Comparison of ENCODE assay signal across 25 cellular contexts in genomic region chr3:66280304-66280703, GRCh38. TPM values are rescaled to one million over a fixed set of nuclear protein-coding genes. Genes with fewer than 3 reads are reported as not detected.
DNase-seq lines count a peak whose midpoint lies in the region; ATAC-seq and TF ChIP-seq lines count a peak whose summit lies in the region.
"Had no signal": no experiment of that assay in that cellular context is flagged by ENCODE, and none has a peak within 500 bp of the region (broad histone marks: within the 10 kb centered on the region; RNA-seq: fewer than 3 reads in every experiment).

No MANE protein-coding gene starts in this region.

- peak overlapping the region; percentile 65 for H3K9ac ChIP-seq in Loucy (ENCODE audit: low read depth, low read length, poor library complexity, severe bottlenecking)
- H3K9ac ChIP-seq: BLaER1 treated with 17β-estradiol and CSF1 and Interleukin-3, amounts not matched to agents 10 nM and 100 nM; KMS-11; neural progenitor cell had no signal

- H3K27me3 ChIP-seq in Loucy (ENCODE audit: insufficient read depth, low read length, poor library complexity, severe bottlenecking): no peaks in the 10 kb centered on the region
- H3K27me3 ChIP-seq: heart right ventricle, neural progenitor cell had no signal

- no peaks in the 10 kb centered on the region for H3K27me3 Mint-ChIP-seq in activated naive CD4-positive, alpha-beta T cell treated with anti-CD3 and anti-CD28 coated beads for 36 hours (ENCODE audit: low read depth)
- no peaks in the 10 kb centered on the region for H3K27me3 Mint-ChIP-seq in activated naive CD4-positive, alpha-beta T cell treated with anti-CD3 and anti-CD28 coated beads, Interleukin-2, amount 10 ng/mL, durations not matched to agents 7 days and 5 days
- H3K27me3 Mint-ChIP-seq in central memory CD8-positive, alpha-beta T cell: no peaks in the 10 kb centered on the region
- no peaks in the 10 kb centered on the region for H3K27me3 Mint-ChIP-seq in osteocyte (ENCODE audit: unreplicated experiment)
- H3K27me3 Mint-ChIP-seq: progenitor cell of endocrine pancreas had no signal

- peaks cover 46% of the 10 kb centered on the region for H3K4me1 ChIP-seq in Loucy (ENCODE audit: insufficient read depth, low read length, poor library complexity, severe bottlenecking)

- H3K36me3 ChIP-seq in Loucy (ENCODE audit: insufficient read depth, low read length): no peaks in the 10 kb centered on the region
- H3K36me3 ChIP-seq: heart right ventricle, neural progenitor cell had no signal

- H3K4me2 ChIP-seq in Loucy (ENCODE audit: low read depth, low read length, poor library complexity, severe bottlenecking): peak overlapping the region; percentile 72
- H3K4me2 ChIP-seq: BLaER1 treated with 17β-estradiol and CSF1 and Interleukin-3, amounts not matched to agents 10 nM and 100 nM; neural progenitor cell; PC-9 had no signal

- no peaks in the 10 kb centered on the region for H3K9me3 Mint-ChIP-seq in activated naive CD4-positive, alpha-beta T cell treated with anti-CD3 and anti-CD28 coated beads for 36 hours
- H3K9me3 Mint-ChIP-seq in activated naive CD4-positive, alpha-beta T cell treated with anti-CD3 and anti-CD28 coated beads, Interleukin-2, amount 10 ng/mL, durations not matched to agents 7 days and 5 days: no peaks in the 10 kb centered on the region
- no peaks in the 10 kb centered on the region for H3K9me3 Mint-ChIP-seq in central memory CD8-positive, alpha-beta T cell
- no peaks in the 10 kb centered on the region for H3K9me3 Mint-ChIP-seq in osteocyte (ENCODE audit: unreplicated experiment)
- H3K9me3 Mint-ChIP-seq: neural progenitor cell had no signal

- intact Hi-C loops in activated naive CD4-positive, alpha-beta T cell treated with anti-CD3 and anti-CD28 coated beads for 36 hours (cut with micrococcal nuclease): no loop called here

- TF ChIP-seq CTCF in Loucy (conservative IDR thresholded peaks at IDR 0.05; ENCODE audit: low read length) (no peak), osteocyte (IDR thresholded peaks at IDR 0.05) (no peak)

- H3K4me3 Mint-ChIP-seq in activated naive CD4-positive, alpha-beta T cell treated with anti-CD3 and anti-CD28 coated beads for 36 hours: no peak overlapping the region
- H3K4me3 Mint-ChIP-seq in activated naive CD4-positive, alpha-beta T cell treated with anti-CD3 and anti-CD28 coated beads, Interleukin-2, amount 10 ng/mL, durations not matched to agents 7 days and 5 days: no peak overlapping the region
- H3K4me3 Mint-ChIP-seq in central memory CD8-positive, alpha-beta T cell: peak overlapping the region; percentile 19
- no peak overlapping the region for H3K4me3 Mint-ChIP-seq in osteocyte (ENCODE audit: unreplicated experiment)
- H3K4me3 Mint-ChIP-seq: neural progenitor cell had no signal

- no peaks in the 10 kb centered on the region for H3K9me2 ChIP-seq in Loucy (replicated peaks; ENCODE audit: low read depth, low read length)

- peak overlapping the region; percentile 58 for H3K4me3 ChIP-seq in Loucy (ENCODE audit: low read length, poor library complexity, severe bottlenecking)
- H3K4me3 ChIP-seq: BLaER1 treated with 17β-estradiol and CSF1 and Interleukin-3, amounts not matched to agents 10 nM and 100 nM; heart right ventricle; neural progenitor cell; PC-9 had no signal

- peaks cover 3% of the 10 kb centered on the region for H3K36me3 Mint-ChIP-seq in activated naive CD4-positive, alpha-beta T cell treated with anti-CD3 and anti-CD28 coated beads for 36 hours (ENCODE audit: low read depth)
- no peaks in the 10 kb centered on the region for H3K36me3 Mint-ChIP-seq in activated naive CD4-positive, alpha-beta T cell treated with anti-CD3 and anti-CD28 coated beads, Interleukin-2, amount 10 ng/mL, durations not matched to agents 7 days and 5 days
- peaks cover 6% of the 10 kb centered on the region for H3K36me3 Mint-ChIP-seq in central memory CD8-positive, alpha-beta T cell (ENCODE audit: insufficient read depth)
- H3K36me3 Mint-ChIP-seq in osteocyte (ENCODE audit: unreplicated experiment): no peaks in the 10 kb centered on the region
- H3K36me3 Mint-ChIP-seq: neural progenitor cell had no signal

- CTCF ChIA-PET in activated naive CD4-positive, alpha-beta T cell treated with anti-CD3 and anti-CD28 coated beads for 36 hours (lab: Charles Lee): interaction anchor here (1.2 kb wide), 1 partner anchor 542 kb away, joined by 3 read pairs; no protein-coding TSS in a partner anchor
- CTCF ChIA-PET in activated naive CD4-positive, alpha-beta T cell treated with anti-CD3 and anti-CD28 coated beads, Interleukin-2, amount 10 ng/mL, durations not matched to agents 7 days and 5 days (lab: Charles Lee): interaction anchor here (1.6 to 5.3 kb wide), 2 partner anchors 92 to 541 kb away, joined by 3 to 50 read pairs; no protein-coding TSS in a partner anchor

- no peaks in the 10 kb centered on the region for H4K20me1 ChIP-seq in Loucy (ENCODE audit: insufficient read depth, low read length, poor library complexity, severe bottlenecking)

- H3K79me2 ChIP-seq in Loucy (ENCODE audit: insufficient read depth, low read length): peaks cover 11% of the 10 kb centered on the region

- DNase-seq in activated naive CD4-positive, alpha-beta T cell treated with anti-CD3 and anti-CD28 coated beads for 36 hours: no peak
- no peak for DNase-seq in activated naive CD4-positive, alpha-beta T cell treated with anti-CD3 and anti-CD28 coated beads, Interleukin-2, amount 10 ng/mL, durations not matched to agents 7 days and 5 days
- DNase-seq in central memory CD8-positive, alpha-beta T cell (ENCODE audit: low spot score in 2 of 2): no peak
- no peak for DNase-seq in osteocyte (ENCODE audit: extremely low spot score, unreplicated experiment)
- DNase-seq: ACHN; activated CD4-positive, CD25-positive, alpha-beta regulatory T cell treated with anti-CD3 and anti-CD28 coated beads, Interleukin-2, amount 50 U/mL, for 72 hours; activated effector memory CD4-positive, alpha-beta T cell treated with anti-CD3 and anti-CD28 coated beads, Interleukin-2, amount 50 U/mL, for 16 hours; heart right ventricle; NCI-H1048; NCI-H187; NCI-H446 treated with DMSO at 0.1 percent for 48 hours; PC-9; SHP77 treated with DMSO at 0.1 percent for 48 hours; substantia nigra; SW 1271 had no signal

- no peaks in the 10 kb centered on the region for H3K9me3 ChIP-seq in Loucy (ENCODE audit: insufficient read depth, low read depth, low read length)
- H3K9me3 ChIP-seq: BLaER1 treated with 17β-estradiol and CSF1 and Interleukin-3, amounts not matched to agents 10 nM and 100 nM; heart right ventricle had no signal

- peaks cover 7% of the 10 kb centered on the region for H3F3A ChIP-seq in Loucy (ENCODE audit: low read depth)

- H2AFZ ChIP-seq in Loucy (ENCODE audit: low read length): no peak overlapping the region
- H2AFZ ChIP-seq: neural progenitor cell, PC-9 had no signal

- peak overlapping the region; percentile 36 for H3K27ac Mint-ChIP-seq in activated naive CD4-positive, alpha-beta T cell treated with anti-CD3 and anti-CD28 coated beads for 36 hours
- no peak overlapping the region for H3K27ac Mint-ChIP-seq in activated naive CD4-positive, alpha-beta T cell treated with anti-CD3 and anti-CD28 coated beads, Interleukin-2, amount 10 ng/mL, durations not matched to agents 7 days and 5 days
- H3K27ac Mint-ChIP-seq in central memory CD8-positive, alpha-beta T cell (ENCODE audit: low read depth): peak overlapping the region; percentile 91
- H3K27ac Mint-ChIP-seq in osteocyte (ENCODE audit: unreplicated experiment): peak overlapping the region; percentile 62
- H3K27ac Mint-ChIP-seq: neural progenitor cell, progenitor cell of endocrine pancreas had no signal

- H3K4me1 Mint-ChIP-seq in activated naive CD4-positive, alpha-beta T cell treated with anti-CD3 and anti-CD28 coated beads for 36 hours (ENCODE audit: low read depth): peaks cover 24% of the 10 kb centered on the region
- H3K4me1 Mint-ChIP-seq in activated naive CD4-positive, alpha-beta T cell treated with anti-CD3 and anti-CD28 coated beads, Interleukin-2, amount 10 ng/mL, durations not matched to agents 7 days and 5 days: peaks cover 25% of the 10 kb centered on the region
- peaks cover 44% of the 10 kb centered on the region for H3K4me1 Mint-ChIP-seq in central memory CD8-positive, alpha-beta T cell
- peaks cover 36% of the 10 kb centered on the region for H3K4me1 Mint-ChIP-seq in osteocyte (ENCODE audit: unreplicated experiment)

- peak; percentile 62 for ATAC-seq in central memory CD8-positive, alpha-beta T cell (replicated peaks; ENCODE audit: extremely low read depth, poor library complexity, severe bottlenecking)
- no peak for ATAC-seq in HG03025 (IDR thresholded peaks at IDR 0.05; ENCODE audit: low FRiP score, unreplicated experiment)
- ATAC-seq in GM18517 (IDR thresholded peaks at IDR 0.05; ENCODE audit: unreplicated experiment): no peak
- no peak for ATAC-seq in HG02970 (IDR thresholded peaks at IDR 0.05; ENCODE audit: low FRiP score, unreplicated experiment)
- ATAC-seq: HCT116, heart right ventricle, left lobe of liver had no signal

RNA-seq across cellular contexts. Expression of gene SLC25A26, which starts 59.5 kb away (rescaled TPM):
- 10 to 100 TPM; 25.3 to 26.3 TPM for total RNA-seq in activated naive CD4-positive, alpha-beta T cell treated with anti-CD3 and anti-CD28 coated beads for 36 hours
- 17.7 and 20.9 TPM in 2 replicates for total RNA-seq in osteocyte
